ENCODE assay signal across 8 cellular contexts in genomic region chr14:75515631-75515999, GRCh38. TPM values are rescaled to one million over a fixed set of nuclear protein-coding genes. Genes with fewer than 3 reads are reported as not detected.
DNase-seq lines count a peak whose midpoint lies in the region; ATAC-seq and TF ChIP-seq lines count a peak whose summit lies in the region.

No MANE protein-coding gene starts in this region.

- peak overlapping the region; percentile 54 for H3K4me3 ChIP-seq in choroid plexus epithelial cell (ENCODE audit: low read depth, low read length)

- no peak for ATAC-seq in Right ventricle myocardium inferior
- ATAC-seq in Right ventricle myocardium superior (ENCODE audit: poor library complexity) = no peak
- ATAC-seq in HG03432 (IDR thresholded peaks at IDR 0.05; ENCODE audit: unreplicated experiment) = peak; percentile 55
- ATAC-seq in stimulated activated naive CD8-positive, alpha-beta T cell treated with anti-CD3 and anti-CD28 coated beads, Interleukin-15, Interleukin-2, amounts not matched to agents 100 U/mL and 50 U/mL, for 24 hours = no peak

- intact Hi-C loops in Right ventricle myocardium inferior (cut with DNase I) = no loop called here
- intact Hi-C loops in Right ventricle myocardium superior (cut with DNase I) = no loop called here

- DNase-seq in Right ventricle myocardium inferior (ENCODE audit: missing footprints) = peak; percentile 70
- DNase-seq in Right ventricle myocardium superior = no peak
- peak; percentile 56 for DNase-seq in choroid plexus epithelial cell (ENCODE audit: low read depth)
- DNase-seq in stimulated activated naive CD8-positive, alpha-beta T cell treated with anti-CD3 and anti-CD28 coated beads, Interleukin-15, Interleukin-2, amounts not matched to agents 100 U/mL and 50 U/mL, for 24 hours = peak; percentile 23
- DNase-seq in HUDEP-2 (lab: John Stamatoyannopoulos, UW; ENCODE audit: unreplicated experiment in 76 of 76) = no peak
- DNase-seq in NCI-H1417 treated with DMSO at 0.1 percent for 48 hours (lab: John Stamatoyannopoulos, UW) = no peak
- no peak for DNase-seq in NCI-H524 (lab: John Stamatoyannopoulos, UW)

- no peak for TF ChIP-seq CTCF in choroid plexus epithelial cell (conservative IDR thresholded peaks at IDR 0.05; ENCODE audit: low read depth, low read length)

RNA-seq across cellular contexts. Expression of gene BATF, which starts 6.7 kb away (rescaled TPM):
- total RNA-seq in Right ventricle myocardium inferior (0.84 TPM), Right ventricle myocardium superior (0.62 TPM)

Comparison
In these comparisons a context has a peak if more than half of its experiments do, and no peak if none do; other contexts are left out.
1. DNase-seq: peak in Right ventricle myocardium inferior (single experiment), choroid plexus epithelial cell (single experiment) and stimulated activated naive CD8-positive, alpha-beta T cell treated with anti-CD3 and anti-CD28 coated beads, Interleukin-15, Interleukin-2, amounts not matched to agents 100 U/mL and 50 U/mL, for 24 hours (single experiment); none in Right ventricle myocardium superior (single experiment), HUDEP-2 (0 of 76), NCI-H1417 treated with DMSO at 0.1 percent for 48 hours (single experiment) and NCI-H524 (0 of 2).